23 cellular contexts compared by ENCODE assay signal in genomic region chr1:3633344-3634058, GRCh38. TPM values are rescaled to one million over a fixed set of nuclear protein-coding genes. Genes with fewer than 3 reads are reported as not detected.
"Had no signal": no experiment of that assay in that cellular context is flagged by ENCODE, and none has a peak within 500 bp of the region (broad histone marks: within the 10 kb centered on the region; RNA-seq: fewer than 3 reads in every experiment).

No MANE protein-coding gene starts in this region.

- H3K9me3 ChIP-seq: colonic mucosa, esophagus squamous epithelium, ovary, right atrium auricular region, suprapubic skin, thyroid gland, uterus had no signal

- H3K4me3 Mint-ChIP-seq: naive thymus-derived CD4-positive, alpha-beta T cell; nephron progenitor cell; stimulated activated effector memory CD8-positive, alpha-beta T cell treated with anti-CD3 and anti-CD28 coated beads, Interleukin-12 subunit alpha, Interleukin-12 subunit beta, amount 100 ng/mL, for 72 hours; type B pancreatic cell had no signal

- H3K4me3 ChIP-seq: colonic mucosa, esophagus squamous epithelium, hepatocyte, ovary, right atrium auricular region, smooth muscle cell, suprapubic skin, thyroid gland, uterus had no signal

- H3K4me1 Mint-ChIP-seq: nephron progenitor cell had no signal

- DNase-seq: cerebellar nuclear complex; colonic mucosa; dermis blood vessel endothelial cell; esophagus squamous epithelium; foreskin fibroblast; head of caudate nucleus; mesendoderm; naive thymus-derived CD4-positive, alpha-beta T cell; nephron progenitor cell; ovary; stimulated activated CD4-positive, alpha-beta T cell treated with anti-CD3 and anti-CD28 coated beads, Interleukin-4, amount 100 ng/mL, for 1 hour; stimulated activated CD8-positive, alpha-beta memory T cell treated with anti-CD3 and anti-CD28 coated beads, Interleukin-4, amount 100 ng/mL, for 48 hours; stimulated activated naive CD8-positive, alpha-beta T cell treated with anti-CD3 and anti-CD28 coated beads, Interleukin-15, Interleukin-2, amounts not matched to agents 100 U/mL and 50 U/mL, for 24 hours; thyroid gland; uterus had no signal

- H3K27ac ChIP-seq: colonic mucosa, esophagus squamous epithelium, hepatocyte, ovary, right atrium auricular region, suprapubic skin, thyroid gland, uterus had no signal

- H3K4me1 ChIP-seq: colonic mucosa, right atrium auricular region, suprapubic skin, thyroid gland, uterus had no signal

- H3K27me3 Mint-ChIP-seq: naive thymus-derived CD4-positive, alpha-beta T cell; type B pancreatic cell had no signal

- H3K27me3 ChIP-seq: colonic mucosa, esophagus squamous epithelium, hepatocyte, ovary, right atrium auricular region, suprapubic skin, thyroid gland, uterus had no signal

- H3K36me3 ChIP-seq: ovary, uterus had no signal

- H3K27ac Mint-ChIP-seq: nephron progenitor cell, type B pancreatic cell had no signal

- H3K9me3 Mint-ChIP-seq: naive thymus-derived CD4-positive, alpha-beta T cell; nephron progenitor cell; stimulated activated effector memory CD8-positive, alpha-beta T cell treated with anti-CD3 and anti-CD28 coated beads, Interleukin-12 subunit alpha, Interleukin-12 subunit beta, amount 100 ng/mL, for 72 hours; type B pancreatic cell had no signal

- ATAC-seq: naive thymus-derived CD4-positive, alpha-beta T cell; stimulated activated effector memory CD8-positive, alpha-beta T cell treated with anti-CD3 and anti-CD28 coated beads, Interleukin-12 subunit alpha, Interleukin-12 subunit beta, amount 100 ng/mL, for 72 hours; stimulated activated naive CD8-positive, alpha-beta T cell treated with anti-CD3 and anti-CD28 coated beads, Interleukin-15, Interleukin-2, amounts not matched to agents 100 U/mL and 50 U/mL, for 24 hours had no signal

- H3K36me3 Mint-ChIP-seq: type B pancreatic cell had no signal

RNA-seq across cellular contexts. Expression of gene TP73, which starts 18.8 kb away (rescaled TPM):
- total RNA-seq: dermis blood vessel endothelial cell, epithelial cell of proximal tubule, posterior vena cava had no signal
- polyA plus RNA-seq: smooth muscle cell had no signal
